8 cellular contexts compared by ENCODE assay signal in genomic region chr1:227734858-227735780, GRCh38.
DNase-seq lines count a peak whose midpoint lies in the region; ATAC-seq lines count a peak whose summit lies in the region.

Gene JMJD4, minus strand, starts transcription at chr1:227735302. Its CDS starts 29 bp downstream, at chr1:227735273.
Gene SNAP47, plus strand, starts transcription at chr1:227735435. Its CDS starts 12,302 bp downstream, at chr1:227747737.

- H3K27ac ChIP-seq in cingulate gyrus (ENCODE audit: low read depth, low read length) (peak within 1 kb of the TSS; percentile 81), layer of hippocampus (ENCODE audit: low read depth, low read length) (peak within 1 kb of the TSS; percentile 88)

- DNase-seq in Ammon's horn (ENCODE audit: low spot score) = peak; percentile 90
- peak; percentile 94 for DNase-seq in GM19238 (ENCODE audit: insufficient read length, low spot score)
- peak; percentile 61 to 92 for DNase-seq in NCI-H524 (lab: John Stamatoyannopoulos, UW)
- DNase-seq in activated CD4-positive, alpha-beta T cell treated with anti-CD3 and anti-CD28 coated beads for 4 hours = peak; percentile 90 to 92
- peak; percentile 83 to 90 (median 86) for DNase-seq in stimulated activated CD4-positive, alpha-beta T cell treated with anti-CD3 and anti-CD28 coated beads, Interleukin-1b, Interleukin-23, amount 100 ng/mL, for 24 hours (ENCODE audit: low read depth in 4 of 4, low spot score in 1 of 4)

- no peaks in the 10 kb centered on the region for H3K27me3 ChIP-seq in layer of hippocampus (ENCODE audit: control insufficient read depth, insufficient read depth, low read length)

- ATAC-seq in HG03439 (IDR thresholded peaks at IDR 0.05; ENCODE audit: unreplicated experiment) = peak; percentile 91

Comparison
In these comparisons a context has a peak if more than half of its experiments do, and no peak if none do; other contexts are left out.
1. Peak in every context shown above with its lines: DNase-seq, ATAC-seq and H3K27ac ChIP-seq.